In genomic region chr17:32117399-32117798, GRCh38 we compare ENCODE assay signal across 18 cellular contexts. TPM values are rescaled to one million over a fixed set of nuclear protein-coding genes. Genes with fewer than 3 reads are reported as not detected.
DNase-seq lines count a peak whose midpoint lies in the region; ATAC-seq and TF ChIP-seq lines count a peak whose summit lies in the region.
"Had no signal": no experiment of that assay in that cellular context is flagged by ENCODE, and none has a peak within 500 bp of the region (broad histone marks: within the 10 kb centered on the region; RNA-seq: fewer than 3 reads in every experiment).

No MANE protein-coding gene starts in this region.

- peak overlapping the region; percentile 35 for H2AFZ ChIP-seq in parathyroid adenoma

- H3K36me3 ChIP-seq in CD4-positive, CD25-positive, alpha-beta regulatory T cell (ENCODE audit: control insufficient read depth, insufficient read depth, low read length) = no peaks in the 10 kb centered on the region
- no peaks in the 10 kb centered on the region for H3K36me3 ChIP-seq in parathyroid adenoma (ENCODE audit: control insufficient read depth, insufficient read depth, low read length)
- H3K36me3 ChIP-seq: BE2C had no signal

- H3K27ac Mint-ChIP-seq in CD4-positive, CD25-positive, alpha-beta regulatory T cell = peak overlapping the region in 2 of 3 donors; percentile 29 to 46
- no peak overlapping the region for H3K27ac Mint-ChIP-seq in activated T-helper 17 cell treated with anti-CD3 and anti-CD28 coated beads, Interleukin-2, amount 50 U/mL, for 72 hours
- H3K27ac Mint-ChIP-seq in natural killer cell treated with Interleukin-12 subunit alpha and Interleukin-12 subunit beta and Interleukin-15 and Interleukin-18, amount 100 ng/mL, for 72 hours = no peak overlapping the region

- no peak for DNase-seq in CD4-positive, CD25-positive, alpha-beta regulatory T cell
- DNase-seq in NCI-H146 treated with DMSO at 0.1 percent for 48 hours (lab: John Stamatoyannopoulos, UW; ENCODE audit: unreplicated experiment) (peak; percentile 29), NK-92 (lab: John Stamatoyannopoulos, UW; ENCODE audit: unreplicated experiment) (no peak), NAMALWA (ENCODE audit: low spot score) (no peak)
- DNase-seq in natural killer cell treated with Interleukin-12 subunit alpha and Interleukin-12 subunit beta and Interleukin-15 and Interleukin-18, amount 100 ng/mL, for 72 hours (ENCODE audit: low spot score) = no peak
- DNase-seq: BE2C, HCEC 1CT, IMR-90, Karpas-422, MM.1S, NCI-H1105, NCI-H187 treated with DMSO at 0.1 percent for 48 hours, NCI-H2171, NCI-H446 had no signal

- ATAC-seq in CD4-positive, CD25-positive, alpha-beta regulatory T cell (ENCODE audit: low read depth in 2 of 2) = no peak
- ATAC-seq in activated T-helper 17 cell treated with anti-CD3 and anti-CD28 coated beads, Interleukin-2, amount 50 U/mL, for 72 hours (replicated peaks) = peak; percentile 46
- ATAC-seq in natural killer cell treated with Interleukin-12 subunit alpha and Interleukin-12 subunit beta and Interleukin-15 and Interleukin-18, amount 100 ng/mL, for 72 hours = no peak
- ATAC-seq: Panc1 had no signal

- H3K36me3 Mint-ChIP-seq in CD4-positive, CD25-positive, alpha-beta regulatory T cell = no peaks in the 10 kb centered on the region
- H3K36me3 Mint-ChIP-seq in activated T-helper 17 cell treated with anti-CD3 and anti-CD28 coated beads, Interleukin-2, amount 50 U/mL, for 72 hours (ENCODE audit: low read depth) = no peaks in the 10 kb centered on the region
- no peaks in the 10 kb centered on the region for H3K36me3 Mint-ChIP-seq in natural killer cell treated with Interleukin-12 subunit alpha and Interleukin-12 subunit beta and Interleukin-15 and Interleukin-18, amount 100 ng/mL, for 72 hours

- no peak overlapping the region for H3K4me2 ChIP-seq in parathyroid adenoma (ENCODE audit: low read length)

- H3K4me1 ChIP-seq in CD4-positive, CD25-positive, alpha-beta regulatory T cell (ENCODE audit: control insufficient read depth, insufficient read depth, low read length, poor library complexity, severe bottlenecking) = no peaks in the 10 kb centered on the region
- peaks cover 4% of the 10 kb centered on the region for H3K4me1 ChIP-seq in parathyroid adenoma
- H3K4me1 ChIP-seq: BE2C had no signal

- H3K9me3 Mint-ChIP-seq in CD4-positive, CD25-positive, alpha-beta regulatory T cell = no peaks in the 10 kb centered on the region
- H3K9me3 Mint-ChIP-seq in activated T-helper 17 cell treated with anti-CD3 and anti-CD28 coated beads, Interleukin-2, amount 50 U/mL, for 72 hours = no peaks in the 10 kb centered on the region
- H3K9me3 Mint-ChIP-seq in natural killer cell treated with Interleukin-12 subunit alpha and Interleukin-12 subunit beta and Interleukin-15 and Interleukin-18, amount 100 ng/mL, for 72 hours = no peaks in the 10 kb centered on the region

- no peak overlapping the region for H3K9ac ChIP-seq in parathyroid adenoma

- H3K9me3 ChIP-seq in CD4-positive, CD25-positive, alpha-beta regulatory T cell (ENCODE audit: control insufficient read depth in 2 of 2, low read length in 2 of 2) = no peaks in the 10 kb centered on the region
- H3K9me3 ChIP-seq in parathyroid adenoma (ENCODE audit: control insufficient read depth, low read length) = no peaks in the 10 kb centered on the region
- H3K9me3 ChIP-seq: BE2C had no signal

- H3K27me3 ChIP-seq in CD4-positive, CD25-positive, alpha-beta regulatory T cell (ENCODE audit: control insufficient read depth, insufficient read depth, low read length) = no peaks in the 10 kb centered on the region
- H3K27me3 ChIP-seq in parathyroid adenoma (ENCODE audit: control insufficient read depth, insufficient read depth, low read length) = no peaks in the 10 kb centered on the region
- H3K27me3 ChIP-seq: BE2C had no signal

- no peak overlapping the region for H3K4me3 ChIP-seq in CD4-positive, CD25-positive, alpha-beta regulatory T cell (ENCODE audit: low read depth, low read length)
- no peak overlapping the region for H3K4me3 ChIP-seq in parathyroid adenoma (ENCODE audit: low read depth, low read length)
- H3K4me3 ChIP-seq: SK-N-MC had no signal

- no peaks in the 10 kb centered on the region for H3K79me2 ChIP-seq in parathyroid adenoma

- H3K27me3 Mint-ChIP-seq in CD4-positive, CD25-positive, alpha-beta regulatory T cell = peaks cover 28% of the 10 kb centered on the region
- H3K27me3 Mint-ChIP-seq in activated T-helper 17 cell treated with anti-CD3 and anti-CD28 coated beads, Interleukin-2, amount 50 U/mL, for 72 hours = peaks cover 7% of the 10 kb centered on the region
- H3K27me3 Mint-ChIP-seq in natural killer cell treated with Interleukin-12 subunit alpha and Interleukin-12 subunit beta and Interleukin-15 and Interleukin-18, amount 100 ng/mL, for 72 hours = peaks cover 0 to 4% of the 10 kb centered on the region in 2 donors

- no peak overlapping the region for H3K27ac ChIP-seq in CD4-positive, CD25-positive, alpha-beta regulatory T cell (ENCODE audit: insufficient read depth, low read length, poor library complexity, severe bottlenecking)
- H3K27ac ChIP-seq in parathyroid adenoma = no peak overlapping the region
- H3K27ac ChIP-seq: SK-N-MC had no signal

- H3K4me1 Mint-ChIP-seq in CD4-positive, CD25-positive, alpha-beta regulatory T cell = peaks cover 0 to 5% (median 0%) of the 10 kb centered on the region in 4 donors
- no peaks in the 10 kb centered on the region for H3K4me1 Mint-ChIP-seq in activated T-helper 17 cell treated with anti-CD3 and anti-CD28 coated beads, Interleukin-2, amount 50 U/mL, for 72 hours
- H3K4me1 Mint-ChIP-seq in natural killer cell treated with Interleukin-12 subunit alpha and Interleukin-12 subunit beta and Interleukin-15 and Interleukin-18, amount 100 ng/mL, for 72 hours (ENCODE audit: low read depth in 2 of 2) = peaks cover 0 to 6% of the 10 kb centered on the region in 2 donors

- TF ChIP-seq CTCF in parathyroid adenoma (IDR thresholded peaks at IDR 0.05) = no peak

- H3K4me3 Mint-ChIP-seq in CD4-positive, CD25-positive, alpha-beta regulatory T cell = no peak overlapping the region
- peak overlapping the region; percentile 15 for H3K4me3 Mint-ChIP-seq in activated T-helper 17 cell treated with anti-CD3 and anti-CD28 coated beads, Interleukin-2, amount 50 U/mL, for 72 hours
- H3K4me3 Mint-ChIP-seq in natural killer cell treated with Interleukin-12 subunit alpha and Interleukin-12 subunit beta and Interleukin-15 and Interleukin-18, amount 100 ng/mL, for 72 hours = no peak overlapping the region

RNA-seq across cellular contexts. Expression of gene RHOT1, which starts 24.9 kb away (rescaled TPM):
- 22.9 TPM for total RNA-seq in CD4-positive, CD25-positive, alpha-beta regulatory T cell
- polyA plus RNA-seq in CD4-positive, CD25-positive, alpha-beta regulatory T cell = 10 to 100 TPM; 22.2 to 28.7 (median 27.6) TPM
- total RNA-seq in activated T-helper 17 cell treated with anti-CD3 and anti-CD28 coated beads, Interleukin-2, amount 50 U/mL, for 72 hours = 10 to 100 TPM; 19.5 to 26.2 TPM
- 10 to 100 TPM; 25.2 to 27.1 TPM for total RNA-seq in natural killer cell treated with Interleukin-12 subunit alpha and Interleukin-12 subunit beta and Interleukin-15 and Interleukin-18, amount 100 ng/mL, for 72 hours

Comparison
In these comparisons a context has a peak if more than half of its experiments do, and no peak if none do; other contexts are left out.
1. H3K27ac Mint-ChIP-seq: peak in CD4-positive, CD25-positive, alpha-beta regulatory T cell (2 of 3); none in activated T-helper 17 cell treated with anti-CD3 and anti-CD28 coated beads, Interleukin-2, amount 50 U/mL, for 72 hours (single experiment) and natural killer cell treated with Interleukin-12 subunit alpha and Interleukin-12 subunit beta and Interleukin-15 and Interleukin-18, amount 100 ng/mL, for 72 hours (0 of 2).